Comparison of ENCODE assay signal across 1 cellular context in genomic region chr22:22604326-22605073, GRCh38.
TF ChIP-seq lines count a peak whose summit lies in the region.

No MANE protein-coding gene starts in this region.

TF ChIP-seq in GM23338, 12 proteins besides CTCF, POLR2A, EP300 and RAD21:
- no peak for TF ChIP-seq ZNF462 (CRISPR knock-in tag; IDR thresholded peaks at IDR 0.05)
- TF ChIP-seq CREB1 (CRISPR knock-in tag; IDR thresholded peaks at IDR 0.05; ENCODE audit: low read depth): no peak
- TF ChIP-seq ZNF331 (CRISPR knock-in tag; IDR thresholded peaks at IDR 0.05; ENCODE audit: low read depth): no peak
- no peak for TF ChIP-seq ZNF114 (CRISPR knock-in tag; IDR thresholded peaks at IDR 0.05)
- TF ChIP-seq JUNB (IDR thresholded peaks at IDR 0.05; ENCODE audit: unreplicated experiment): no peak
- TF ChIP-seq EZH2phosphoT487 (IDR thresholded peaks at IDR 0.05; ENCODE audit: unreplicated experiment): no peak
- TF ChIP-seq NANOG (IDR thresholded peaks at IDR 0.05; ENCODE audit: borderline replicate concordance): no peak
- no peak for TF ChIP-seq ETS1 (IDR thresholded peaks at IDR 0.05)
- TF ChIP-seq POLR2AphosphoS5 (IDR thresholded peaks at IDR 0.05; ENCODE audit: low read depth): no peak
